ENCODE assay signal across 19 cellular contexts in genomic region chr6:166252601-166253000, GRCh38. TPM values are rescaled to one million over a fixed set of nuclear protein-coding genes. Genes with fewer than 3 reads are reported as not detected.
DNase-seq lines count a peak whose midpoint lies in the region; ATAC-seq and TF ChIP-seq lines count a peak whose summit lies in the region.
"Had no signal": no experiment of that assay in that cellular context is flagged by ENCODE, and none has a peak within 500 bp of the region (broad histone marks: within the 10 kb centered on the region; RNA-seq: fewer than 3 reads in every experiment).

No MANE protein-coding gene starts in this region.

- H3K27ac Mint-ChIP-seq in effector memory CD8-positive, alpha-beta T cell, result no peak overlapping the region
- H3K27ac Mint-ChIP-seq in osteocyte (ENCODE audit: unreplicated experiment), result no peak overlapping the region
- H3K27ac Mint-ChIP-seq: CD8-positive, alpha-beta memory T cell had no signal

- no peak for DNase-seq in effector memory CD8-positive, alpha-beta T cell
- DNase-seq in osteocyte (ENCODE audit: extremely low spot score, unreplicated experiment) (peak; percentile 84), UCSD-AML1 (lab: John Stamatoyannopoulos, UW; ENCODE audit: unreplicated experiment) (no peak), iPS-NIHi7 (ENCODE audit: extremely low spot score) (no peak)
- DNase-seq in activated CD4-positive, alpha-beta T cell treated with anti-CD3 and anti-CD28 coated beads for 4 hours, result no peak
- DNase-seq: C1 segment of cervical spinal cord; GOT3; NCI-H1105 treated with DMSO at 0.1 percent for 48 hours; NCI-H1694; NCI-H2081 treated with DMSO at 0.1 percent for 48 hours; NCI-H510A; NK-92 treated with Interleukin-12 subunit alpha and Interleukin-12 subunit beta, amount 100 ng/mL, for 24 hours; SHP77 had no signal

- 0 out of 2 replicates have a peak, but pooled peaks cover 4% of the 10 kb centered on the region for H3K9me3 ChIP-seq in BLaER1
- no peaks in the 10 kb centered on the region for H3K9me3 ChIP-seq in KOPT-K1 (ENCODE audit: insufficient read depth, low read length, poor library complexity, severe bottlenecking)

- 0 out of 2 replicates have a peak, but pooled peaks cover 5% of the 10 kb centered on the region for H4K20me1 ChIP-seq in BLaER1

- H3K4me3 Mint-ChIP-seq in effector memory CD8-positive, alpha-beta T cell, result peak overlapping the region; percentile 82 to 86
- H3K4me3 Mint-ChIP-seq in osteocyte (ENCODE audit: unreplicated experiment), result no peak overlapping the region

- no peaks in the 10 kb centered on the region for H3K9me3 Mint-ChIP-seq in effector memory CD8-positive, alpha-beta T cell
- no peaks in the 10 kb centered on the region for H3K9me3 Mint-ChIP-seq in osteocyte (ENCODE audit: unreplicated experiment)
- H3K9me3 Mint-ChIP-seq: CD8-positive, alpha-beta memory T cell had no signal

- no peak overlapping the region for H3K9ac ChIP-seq in BLaER1

- H3K4me1 Mint-ChIP-seq in effector memory CD8-positive, alpha-beta T cell (ENCODE audit: low read depth in 2 of 2), result peaks cover 11 to 19% of the 10 kb centered on the region in 2 donors
- H3K4me1 Mint-ChIP-seq in osteocyte (ENCODE audit: unreplicated experiment), result peaks cover 8% of the 10 kb centered on the region

- H3K4me2 ChIP-seq in BLaER1, result peak overlapping the region; percentile 85; the same call in 1 of the 2 replicates

- no peaks in the 10 kb centered on the region for H3K36me3 Mint-ChIP-seq in effector memory CD8-positive, alpha-beta T cell (ENCODE audit: insufficient read depth)
- H3K36me3 Mint-ChIP-seq in osteocyte (ENCODE audit: unreplicated experiment), result no peaks in the 10 kb centered on the region
- H3K36me3 Mint-ChIP-seq: CD8-positive, alpha-beta memory T cell had no signal

- H3K27me3 ChIP-seq in BLaER1, result peaks cover 36% of the 10 kb centered on the region

- peaks cover 36% of the 10 kb centered on the region for H3K4me1 ChIP-seq in BLaER1

- no peaks in the 10 kb centered on the region for H3K36me3 ChIP-seq in BLaER1
- no peaks in the 10 kb centered on the region for H3K36me3 ChIP-seq in KOPT-K1 (ENCODE audit: insufficient read depth, low read length)

- peaks cover 0 to 22% of the 10 kb centered on the region in 2 donors for H3K27me3 Mint-ChIP-seq in effector memory CD8-positive, alpha-beta T cell
- H3K27me3 Mint-ChIP-seq in osteocyte (ENCODE audit: unreplicated experiment), result peaks cover 51% of the 10 kb centered on the region

- ATAC-seq in effector memory CD8-positive, alpha-beta T cell (replicated peaks), result no peak
- no peak for ATAC-seq in GM19351 (IDR thresholded peaks at IDR 0.05; ENCODE audit: unreplicated experiment)

- no peak overlapping the region for H3K27ac ChIP-seq in BLaER1
- peak overlapping the region; percentile 88 for H3K27ac ChIP-seq in KOPT-K1 (ENCODE audit: low read depth, low read length, poor library complexity, severe bottlenecking)
- H3K27ac ChIP-seq: SK-N-MC had no signal

- H3K4me3 ChIP-seq in BLaER1, result peak overlapping the region; percentile 64
- H3K4me3 ChIP-seq: K562 had no signal

- no peak for TF ChIP-seq CTCF in osteocyte (IDR thresholded peaks at IDR 0.05)

RNA-seq across cellular contexts. Expression of gene PRR18, which starts 55.6 kb away (rescaled TPM):
- not detected in 2 replicates for total RNA-seq in osteocyte
- total RNA-seq: K562 had no signal
